ENCODE assay signal across 21 cellular contexts in the genomic region with DNA sequence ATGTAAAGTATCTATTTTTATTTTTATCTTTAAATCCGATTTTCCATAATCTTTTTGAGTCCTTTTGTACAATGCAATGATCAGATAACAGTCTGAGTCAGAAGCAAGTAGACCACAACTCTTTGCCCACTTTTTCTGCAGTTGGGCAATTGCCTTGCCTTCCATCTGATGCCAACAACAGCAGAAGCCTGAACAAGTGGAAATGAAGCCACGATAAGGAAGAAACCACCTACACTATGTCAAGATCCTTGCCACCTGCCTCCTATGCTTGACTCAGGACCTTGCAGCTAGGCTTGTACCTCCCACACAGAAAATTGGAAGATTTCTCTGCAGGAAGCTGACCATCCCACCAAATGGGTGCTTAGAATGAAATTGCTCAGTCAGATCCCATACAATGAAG.
"Had no signal": no experiment of that assay in that cellular context is flagged by ENCODE, and none has a peak within 500 bp of the region (broad histone marks: within the 10 kb centered on the region; RNA-seq: fewer than 3 reads in every experiment).

No MANE protein-coding gene starts in this region.

- H3K27ac ChIP-seq: epithelial cell of prostate, gastroesophageal sphincter, heart left ventricle, left lung, tibial artery had no signal

- H3K4me1 ChIP-seq: gastroesophageal sphincter, heart left ventricle, left lung, tibial artery had no signal

- H3K27ac Mint-ChIP-seq: activated B cell treated with CpG ODN at 0.5 μM for 24 hours; activated CD4-positive, alpha-beta memory T cell treated with anti-CD3 and anti-CD28 coated beads, Interleukin-2, amount 10 ng/mL, durations not matched to agents 7 days and 5 days; activated CD8-positive, alpha-beta memory T cell treated with anti-CD3 and anti-CD28 coated beads, Interleukin-2, amount 10 ng/mL, durations not matched to agents 7 days and 5 days; activated naive CD8-positive, alpha-beta T cell; brain; endodermal cell; nephron had no signal

- DNase-seq: activated B cell treated with CpG ODN at 0.5 μM for 24 hours; activated CD4-positive, alpha-beta memory T cell treated with anti-CD3 and anti-CD28 coated beads, Interleukin-2, amount 10 ng/mL, durations not matched to agents 7 days and 5 days; activated CD4-positive, alpha-beta T cell treated with anti-CD3 and anti-CD28 coated beads for 48 hours; activated CD8-positive, alpha-beta memory T cell treated with anti-CD3 and anti-CD28 coated beads, Interleukin-2, amount 10 ng/mL, durations not matched to agents 7 days and 5 days; amniotic stem cell; central memory CD4-positive, alpha-beta T cell; endodermal cell; heart left ventricle; left lung; midbrain; nucleus accumbens; posterior cingulate gyrus; retina; stimulated activated CD4-positive, alpha-beta T cell treated with anti-CD3 and anti-CD28 coated beads, Interleukin-2, amount 100 ng/mL, for 24 hours; stimulated activated naive CD4-positive, alpha-beta T cell treated with Interleukin-2 at 50 U/mL for 16 hours; tibial artery had no signal

- H3K36me3 ChIP-seq: gastroesophageal sphincter, heart left ventricle, left lung, tibial artery had no signal

- H3K4me1 Mint-ChIP-seq: activated B cell treated with CpG ODN at 0.5 μM for 24 hours, brain, nephron had no signal

- H3K27me3 Mint-ChIP-seq: activated B cell treated with CpG ODN at 0.5 μM for 24 hours had no signal

- H3K9me3 ChIP-seq: gastroesophageal sphincter, heart left ventricle, left lung, tibial artery had no signal

- ATAC-seq: gastroesophageal sphincter, heart left ventricle, left lung had no signal

- H3K36me3 Mint-ChIP-seq: activated CD8-positive, alpha-beta memory T cell treated with anti-CD3 and anti-CD28 coated beads, Interleukin-2, amount 10 ng/mL, durations not matched to agents 7 days and 5 days; activated naive CD8-positive, alpha-beta T cell; brain had no signal

- H3K4me3 ChIP-seq: gastroesophageal sphincter, heart left ventricle, left lung, tibial artery had no signal

- H3K9me3 Mint-ChIP-seq: activated B cell treated with CpG ODN at 0.5 μM for 24 hours; activated CD4-positive, alpha-beta memory T cell treated with anti-CD3 and anti-CD28 coated beads, Interleukin-2, amount 10 ng/mL, durations not matched to agents 7 days and 5 days; nephron had no signal

- H3K4me3 Mint-ChIP-seq: activated B cell treated with CpG ODN at 0.5 μM for 24 hours; activated CD4-positive, alpha-beta memory T cell treated with anti-CD3 and anti-CD28 coated beads, Interleukin-2, amount 10 ng/mL, durations not matched to agents 7 days and 5 days; activated CD8-positive, alpha-beta memory T cell treated with anti-CD3 and anti-CD28 coated beads, Interleukin-2, amount 10 ng/mL, durations not matched to agents 7 days and 5 days; activated naive CD8-positive, alpha-beta T cell; brain; endodermal cell; nephron had no signal

- H3K27me3 ChIP-seq: left lung, tibial artery had no signal
